In the genomic region with DNA sequence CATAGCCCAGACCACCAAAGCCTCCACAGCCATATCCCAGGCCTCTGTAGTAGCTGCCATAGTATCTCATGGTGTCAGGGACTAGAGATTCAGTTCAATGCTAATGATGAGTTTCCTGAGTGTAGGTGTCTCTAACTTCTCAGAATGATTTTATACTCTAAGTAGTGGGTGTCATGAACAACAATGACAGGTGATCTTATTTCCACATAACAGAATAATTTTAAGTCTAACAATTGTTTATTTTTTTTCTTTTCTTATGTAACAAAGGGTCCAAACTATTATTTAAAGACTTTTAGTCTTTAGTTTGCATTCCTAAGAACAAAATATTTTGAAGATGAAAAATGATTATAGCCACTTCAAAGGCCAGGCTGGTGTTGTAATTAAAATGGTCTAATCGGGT, we compare ENCODE assay signal across 10 cellular contexts.
"Had no signal": no experiment of that assay in that cellular context is flagged by ENCODE, and none has a peak within 500 bp of the region (broad histone marks: within the 10 kb centered on the region; RNA-seq: fewer than 3 reads in every experiment).

Gene KRTAP19-6 (minus strand): TSS at position 101 of the 400 bp plus-strand sequence. CDS start 31 bp downstream, at position 70.

- FAIRE-seq: colon, endothelial cell of umbilical vein, frontal cortex had no signal

- ATAC-seq: effector memory CD8-positive, alpha-beta T cell; esophagus mucosa; foreskin keratinocyte; gastrocnemius medialis; gastroesophageal sphincter; heart left ventricle; heart right ventricle had no signal
